ENCODE assay signal across 8 cellular contexts in genomic region chr16:50067290-50067853, GRCh38. TPM values are rescaled to one million over a fixed set of nuclear protein-coding genes. Genes with fewer than 3 reads are reported as not detected.
DNase-seq lines count a peak whose midpoint lies in the region; ATAC-seq and TF ChIP-seq lines count a peak whose summit lies in the region.

No MANE protein-coding gene starts in this region.

- H3K4me3 ChIP-seq in fibroblast of pulmonary artery (replicated peaks; ENCODE audit: low read depth, low read length) = peak overlapping the region; percentile 26

- peak; percentile 28 for TF ChIP-seq CTCF in GM20000 (IDR thresholded peaks at IDR 0.05; ENCODE audit: extremely low read depth, missing control alignments)
- TF ChIP-seq CTCF in fibroblast of pulmonary artery (IDR thresholded peaks at IDR 0.05; ENCODE audit: low read length, missing control alignments) = peak; percentile 69

- DNase-seq in COLO668 (lab: John Stamatoyannopoulos, UW; ENCODE audit: unreplicated experiment) = peak; percentile 5
- DNase-seq in GM20000 (ENCODE audit: low spot score) = peak; percentile 57
- peak; percentile 34 for DNase-seq in NCI-H1105 treated with DMSO at 0.1 percent for 48 hours (lab: John Stamatoyannopoulos, UW)
- DNase-seq in activated CD4-positive, alpha-beta T cell treated with anti-CD3 and anti-CD28 coated beads, Interleukin-2, amount 50 U/mL, for 4 hours = peak; percentile 6
- peak; percentile 75 for DNase-seq in fibroblast of pulmonary artery (ENCODE audit: low read depth)
- peak; percentile 22 for DNase-seq in retina
- DNase-seq in occipital lobe (lab: John Stamatoyannopoulos, UW) = no peak

- no peak for ATAC-seq in GM19397 (IDR thresholded peaks at IDR 0.05; ENCODE audit: unreplicated experiment)

RNA-seq across cellular contexts. Expression of gene HEATR3, which starts 1.6 kb away (rescaled TPM):
- total RNA-seq in occipital lobe = 35.2 TPM

RNA-seq across cellular contexts. Expression of gene CNEP1R1, which starts 42.3 kb away (rescaled TPM):
- total RNA-seq in occipital lobe = 59.1 TPM
